18 cellular contexts compared by ENCODE assay signal in the genomic region with DNA sequence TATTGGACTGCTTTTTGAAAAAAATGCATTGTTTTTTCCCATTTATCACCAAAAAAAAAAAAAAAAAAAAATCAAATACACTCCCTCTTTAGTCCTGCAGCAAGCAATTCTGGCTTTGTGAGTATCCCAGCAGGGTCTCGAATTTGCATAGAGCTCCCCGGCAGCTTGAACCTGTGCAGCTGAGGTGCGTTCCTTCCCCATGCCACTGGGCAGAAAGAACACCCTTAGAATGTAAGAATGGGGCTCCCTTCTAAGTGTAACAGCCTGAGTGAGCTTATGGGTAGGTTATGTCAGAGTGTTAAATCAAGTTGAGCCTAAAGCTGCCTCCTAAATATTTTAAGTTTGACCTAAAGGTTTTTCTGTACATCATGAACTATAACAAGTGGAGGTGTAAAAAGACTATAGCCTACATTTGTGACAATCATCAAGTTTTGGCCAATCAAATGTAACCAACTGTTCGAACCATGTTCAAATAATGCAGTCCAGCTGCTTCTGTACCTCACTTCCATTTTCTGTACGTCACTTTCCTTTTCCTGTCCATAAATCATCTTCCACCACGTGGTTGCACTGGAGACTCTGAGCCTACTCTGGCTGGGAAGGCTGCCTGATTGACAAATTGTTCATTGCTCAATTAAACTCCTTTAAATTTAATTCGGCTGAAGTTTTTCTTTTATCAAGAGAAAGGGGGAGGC.
DNase-seq lines count a peak whose midpoint lies in the region; ATAC-seq and TF ChIP-seq lines count a peak whose summit lies in the region.
"Had no signal": no experiment of that assay in that cellular context is flagged by ENCODE, and none has a peak within 500 bp of the region (broad histone marks: within the 10 kb centered on the region; RNA-seq: fewer than 3 reads in every experiment).

No MANE protein-coding gene starts in this region.

- POLR2A ChIA-PET in HEK293T (lab: Yijun Ruan, JAX) = no interaction called here

- DNase-seq in DMS53 (lab: John Stamatoyannopoulos, UW) (peak; percentile 26), DMS53 treated with DMSO at 0.1 percent for 48 hours (lab: John Stamatoyannopoulos, UW; ENCODE audit: unreplicated experiment) (no peak), HEK293T (ENCODE audit: extremely low spot score) (no peak), OCI-M1 (lab: John Stamatoyannopoulos, UW) (peak; percentile 57), fibroblast of villous mesenchyme (ENCODE audit: low read depth) (peak; percentile 18), NCI-H345 (lab: John Stamatoyannopoulos, UW) (no peak)
- no peak for DNase-seq in stimulated activated naive CD8-positive, alpha-beta T cell treated with anti-CD3 and anti-CD28 coated beads, Interleukin-15, Interleukin-2, amounts not matched to agents 100 U/mL and 50 U/mL, for 24 hours
- no peak for DNase-seq in activated T-helper 1 cell treated with anti-CD3 and anti-CD28 coated beads, Interleukin-12 subunit alpha, Interleukin-12 subunit beta, Interleukin-2, Interleukin-4 antibody, amounts not matched to agents 30 ng/mL and 10 ng/mL and 1 ng/mL, durations not matched to agents 14 hours and 24 hours and 36 hours (ENCODE audit: low spot score)
- DNase-seq: 8988T; activated CD8-positive, alpha-beta memory T cell treated with anti-CD3 and anti-CD28 coated beads, Interleukin-2, amount 10 ng/mL, durations not matched to agents 7 days and 5 days; cerebellar nuclear complex; mesendoderm; NCI-H2029; stimulated activated CD4-positive, alpha-beta T cell treated with anti-CD3 and anti-CD28 coated beads, Interleukin-12 subunit alpha, Interleukin-12 subunit beta, amount 100 ng/mL, for 4 hours; T1000; trophoblast cell had no signal

- TF ChIP-seq CTCF in fibroblast of villous mesenchyme (IDR thresholded peaks at IDR 0.05; ENCODE audit: insufficient read depth, low read depth, low read length) = no peak

- no peak overlapping the region for H3K4me3 Mint-ChIP-seq in activated T-helper 1 cell treated with anti-CD3 and anti-CD28 coated beads, Interleukin-12 subunit alpha, Interleukin-12 subunit beta, Interleukin-2, Interleukin-4 antibody, amounts not matched to agents 30 ng/mL and 10 ng/mL and 1 ng/mL, durations not matched to agents 14 hours and 24 hours and 36 hours
- H3K4me3 Mint-ChIP-seq: activated CD8-positive, alpha-beta memory T cell treated with anti-CD3 and anti-CD28 coated beads, Interleukin-2, amount 10 ng/mL, durations not matched to agents 7 days and 5 days had no signal

- H3K36me3 Mint-ChIP-seq in activated T-helper 1 cell treated with anti-CD3 and anti-CD28 coated beads, Interleukin-12 subunit alpha, Interleukin-12 subunit beta, Interleukin-2, Interleukin-4 antibody, amounts not matched to agents 30 ng/mL and 10 ng/mL and 1 ng/mL, durations not matched to agents 14 hours and 24 hours and 36 hours (ENCODE audit: low read depth) = no peaks in the 10 kb centered on the region
- H3K36me3 Mint-ChIP-seq: activated CD8-positive, alpha-beta memory T cell treated with anti-CD3 and anti-CD28 coated beads, Interleukin-2, amount 10 ng/mL, durations not matched to agents 7 days and 5 days; activated naive CD4-positive, alpha-beta T cell treated with anti-CD3 and anti-CD28 coated beads, Interleukin-2, amount 50 U/mL, for 72 hours had no signal

- no peak overlapping the region for H3K27ac Mint-ChIP-seq in activated T-helper 1 cell treated with anti-CD3 and anti-CD28 coated beads, Interleukin-12 subunit alpha, Interleukin-12 subunit beta, Interleukin-2, Interleukin-4 antibody, amounts not matched to agents 30 ng/mL and 10 ng/mL and 1 ng/mL, durations not matched to agents 14 hours and 24 hours and 36 hours
- H3K27ac Mint-ChIP-seq: activated CD8-positive, alpha-beta memory T cell treated with anti-CD3 and anti-CD28 coated beads, Interleukin-2, amount 10 ng/mL, durations not matched to agents 7 days and 5 days; activated naive CD4-positive, alpha-beta T cell treated with anti-CD3 and anti-CD28 coated beads, Interleukin-2, amount 50 U/mL, for 72 hours had no signal

- CTCF ChIA-PET in HEK293T (lab: Yijun Ruan, JAX) = no interaction called here

- ATAC-seq in stimulated activated naive CD8-positive, alpha-beta T cell treated with anti-CD3 and anti-CD28 coated beads, Interleukin-15, Interleukin-2, amounts not matched to agents 100 U/mL and 50 U/mL, for 24 hours = no peak
- ATAC-seq: activated CD8-positive, alpha-beta memory T cell treated with anti-CD3 and anti-CD28 coated beads, Interleukin-2, amount 10 ng/mL, durations not matched to agents 7 days and 5 days; activated naive CD4-positive, alpha-beta T cell treated with anti-CD3 and anti-CD28 coated beads, Interleukin-2, amount 50 U/mL, for 72 hours; Panc1 had no signal

- H3K9me3 Mint-ChIP-seq in activated T-helper 1 cell treated with anti-CD3 and anti-CD28 coated beads, Interleukin-12 subunit alpha, Interleukin-12 subunit beta, Interleukin-2, Interleukin-4 antibody, amounts not matched to agents 30 ng/mL and 10 ng/mL and 1 ng/mL, durations not matched to agents 14 hours and 24 hours and 36 hours = no peaks in the 10 kb centered on the region
- H3K9me3 Mint-ChIP-seq: activated naive CD4-positive, alpha-beta T cell treated with anti-CD3 and anti-CD28 coated beads, Interleukin-2, amount 50 U/mL, for 72 hours had no signal

- intact Hi-C loops in activated T-helper 1 cell treated with anti-CD3 and anti-CD28 coated beads, Interleukin-12 subunit alpha, Interleukin-12 subunit beta, Interleukin-2, Interleukin-4 antibody, amounts not matched to agents 30 ng/mL and 10 ng/mL and 1 ng/mL, durations not matched to agents 14 hours and 24 hours and 36 hours (cut with micrococcal nuclease) = no loop called here

- peaks cover 2% of the 10 kb centered on the region for H3K27me3 Mint-ChIP-seq in activated T-helper 1 cell treated with anti-CD3 and anti-CD28 coated beads, Interleukin-12 subunit alpha, Interleukin-12 subunit beta, Interleukin-2, Interleukin-4 antibody, amounts not matched to agents 30 ng/mL and 10 ng/mL and 1 ng/mL, durations not matched to agents 14 hours and 24 hours and 36 hours (ENCODE audit: insufficient read depth)
- H3K27me3 Mint-ChIP-seq: activated CD8-positive, alpha-beta memory T cell treated with anti-CD3 and anti-CD28 coated beads, Interleukin-2, amount 10 ng/mL, durations not matched to agents 7 days and 5 days had no signal

- no peak overlapping the region for H3K4me3 ChIP-seq in fibroblast of villous mesenchyme (ENCODE audit: low read depth, low read length)

- H3K4me1 Mint-ChIP-seq in activated T-helper 1 cell treated with anti-CD3 and anti-CD28 coated beads, Interleukin-12 subunit alpha, Interleukin-12 subunit beta, Interleukin-2, Interleukin-4 antibody, amounts not matched to agents 30 ng/mL and 10 ng/mL and 1 ng/mL, durations not matched to agents 14 hours and 24 hours and 36 hours (ENCODE audit: low read depth) = peaks cover 7% of the 10 kb centered on the region
- H3K4me1 Mint-ChIP-seq: activated CD8-positive, alpha-beta memory T cell treated with anti-CD3 and anti-CD28 coated beads, Interleukin-2, amount 10 ng/mL, durations not matched to agents 7 days and 5 days had no signal

TF ChIP-seq in HEK293T, 16 proteins besides CTCF, POLR2A, EP300 and RAD21:
- no peak for TF ChIP-seq LEF1 (IDR thresholded peaks at IDR 0.05; ENCODE audit: borderline replicate concordance)
- TF ChIP-seq ELF4 (IDR thresholded peaks at IDR 0.05) = no peak
- no peak for TF ChIP-seq FOXM1 (IDR thresholded peaks at IDR 0.05; ENCODE audit: borderline replicate concordance)
- TF ChIP-seq PKNOX1 (IDR thresholded peaks at IDR 0.05) = peak; percentile 92
- no peak for TF ChIP-seq ZNF384 (IDR thresholded peaks at IDR 0.05)
- TF ChIP-seq NFRKB (IDR thresholded peaks at IDR 0.05) = no peak
- no peak for TF ChIP-seq BHLHE40 (IDR thresholded peaks at IDR 0.05; ENCODE audit: borderline replicate concordance)
- no peak for TF ChIP-seq SP1 (IDR thresholded peaks at IDR 0.05)

Comparison
In these comparisons a context has a peak if more than half of its experiments do, and no peak if none do; other contexts are left out.
1. DNase-seq: peak in DMS53 (single experiment), OCI-M1 (single experiment) and fibroblast of villous mesenchyme (single experiment); none in DMS53 treated with DMSO at 0.1 percent for 48 hours (single experiment), HEK293T (single experiment), NCI-H345 (single experiment), stimulated activated naive CD8-positive, alpha-beta T cell treated with anti-CD3 and anti-CD28 coated beads, Interleukin-15, Interleukin-2, amounts not matched to agents 100 U/mL and 50 U/mL, for 24 hours (single experiment) and activated T-helper 1 cell treated with anti-CD3 and anti-CD28 coated beads, Interleukin-12 subunit alpha, Interleukin-12 subunit beta, Interleukin-2, Interleukin-4 antibody, amounts not matched to agents 30 ng/mL and 10 ng/mL and 1 ng/mL, durations not matched to agents 14 hours and 24 hours and 36 hours (single experiment).